ENCODE assay signal across 8 cellular contexts in genomic region chr9:113578877-113579269, GRCh38.
DNase-seq lines count a peak whose midpoint lies in the region; ATAC-seq and TF ChIP-seq lines count a peak whose summit lies in the region.

No MANE protein-coding gene starts in this region.

- H3K4me3 ChIP-seq in AG10803 (ENCODE audit: low read length): no peak overlapping the region

- TF ChIP-seq CTCF in AG10803 (conservative IDR thresholded peaks at IDR 0.05; ENCODE audit: low read length): no peak

- peaks cover 3% of the 10 kb centered on the region for H3K36me3 Mint-ChIP-seq in activated naive CD4-positive, alpha-beta T cell treated with anti-CD3 and anti-CD28 coated beads, Interleukin-2, amount 50 U/mL, for 24 hours

- no peaks in the 10 kb centered on the region for H3K27me3 Mint-ChIP-seq in activated naive CD4-positive, alpha-beta T cell treated with anti-CD3 and anti-CD28 coated beads, Interleukin-2, amount 50 U/mL, for 24 hours

- peak; percentile 42 for ATAC-seq in GM19324 (IDR thresholded peaks at IDR 0.05; ENCODE audit: low FRiP score, unreplicated experiment)
- peak; percentile 52 for ATAC-seq in HG03442 (IDR thresholded peaks at IDR 0.05; ENCODE audit: unreplicated experiment)

- H3K4me1 Mint-ChIP-seq in activated naive CD4-positive, alpha-beta T cell treated with anti-CD3 and anti-CD28 coated beads, Interleukin-2, amount 50 U/mL, for 24 hours: peaks cover 89% of the 10 kb centered on the region

- no peaks in the 10 kb centered on the region for H3K9me3 Mint-ChIP-seq in activated naive CD4-positive, alpha-beta T cell treated with anti-CD3 and anti-CD28 coated beads, Interleukin-2, amount 50 U/mL, for 24 hours

- H3K27ac Mint-ChIP-seq in activated naive CD4-positive, alpha-beta T cell treated with anti-CD3 and anti-CD28 coated beads, Interleukin-2, amount 50 U/mL, for 24 hours: peak overlapping the region; percentile 89

- H3K4me3 Mint-ChIP-seq in activated naive CD4-positive, alpha-beta T cell treated with anti-CD3 and anti-CD28 coated beads, Interleukin-2, amount 50 U/mL, for 24 hours: peak overlapping the region; percentile 70

- peak; percentile 92 for DNase-seq in AG10803 (ENCODE audit: low read depth)
- peak; percentile 14 for DNase-seq in SKM-1 (lab: John Stamatoyannopoulos, UW; ENCODE audit: unreplicated experiment)
- DNase-seq in islet precursor cell: peak; percentile 96
- peak; percentile 70 for DNase-seq in stimulated activated CD8-positive, alpha-beta memory T cell treated with anti-CD3 and anti-CD28 coated beads, Interleukin-15, amount 100 ng/mL, for 1 hour (ENCODE audit: low read depth)
- DNase-seq in ecto neural progenitor cell (ENCODE audit: low spot score): no peak
